Comparison of ENCODE assay signal across 7 cellular contexts in the genomic region with DNA sequence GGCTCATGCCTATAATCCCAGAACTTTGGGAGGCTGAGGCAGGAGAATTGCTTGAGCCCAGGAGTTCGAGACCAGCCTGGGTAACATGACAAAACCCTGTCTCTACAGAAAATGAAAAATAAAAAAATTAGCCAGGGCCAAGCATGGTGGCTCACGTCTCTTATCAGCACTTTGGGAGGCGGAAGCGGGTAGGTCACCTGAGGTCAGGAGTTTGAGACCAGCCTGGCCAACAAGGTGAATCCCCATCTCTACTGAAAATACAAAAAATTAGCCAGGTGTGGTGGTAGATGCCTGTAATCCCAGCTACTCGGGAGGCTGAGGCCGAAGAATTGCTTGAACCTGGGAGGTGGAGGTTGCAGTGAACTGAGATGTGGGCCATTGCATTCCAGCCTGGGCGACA.
DNase-seq lines count a peak whose midpoint lies in the region; ATAC-seq, FAIRE-seq and TF ChIP-seq lines count a peak whose summit lies in the region.
"Not testable (repeated sequence)": the region's sequence is repeated elsewhere in the genome, so short reads cannot be mapped to it uniquely, and the experiment has no call there.

No MANE protein-coding gene starts in this region.

- H3K4ac ChIP-seq in H1 (replicated peaks; ENCODE audit: insufficient read length, low read depth, low read length) = not testable (repeated sequence)

- not testable (repeated sequence) for H3K23ac ChIP-seq in H1 (ENCODE audit: insufficient read length)

- H3K27me3 ChIP-seq in CD4-positive, alpha-beta memory T cell (ENCODE audit: insufficient read depth, low read length); H1 (replicated peaks in 1 of 4; ENCODE audit: control insufficient read depth in 3 of 4, extremely low read depth in 1 of 4, insufficient read depth in 3 of 4, low read length in 3 of 4): not testable (repeated sequence)

- H2AFZ ChIP-seq in H1 (ENCODE audit: low read length) = not testable (repeated sequence)

- not testable (repeated sequence) for H2BK12ac ChIP-seq in H1 (ENCODE audit: low read depth, low read length)

- not testable (repeated sequence) for H3K18ac ChIP-seq in H1 (ENCODE audit: extremely low read depth, low read length)

- H3K79me1 ChIP-seq in H1 (ENCODE audit: low read depth, low read length) = not testable (repeated sequence)

- H2BK15ac ChIP-seq in H1 (ENCODE audit: low read length) = peak overlapping the region; percentile 61; the same call in 1 of the 2 replicates

- not testable (repeated sequence) for DNase-seq in CD4-positive, alpha-beta memory T cell; T-cell; activated CD4-positive, alpha-beta T cell treated with anti-CD3 and anti-CD28 coated beads, Interleukin-2, amount 10 ng/mL, durations not matched to agents 7 days and 5 days; activated T-cell treated with anti-CD3 and anti-CD28 coated beads, Interleukin-2, amount 50 U/mL, for 24 hours; H1 (ENCODE audit: low read depth in 1 of 2, low spot score in 2 of 2); stimulated activated effector memory CD8-positive, alpha-beta T cell treated with anti-CD3 and anti-CD28 coated beads, Interleukin-12 subunit alpha, Interleukin-12 subunit beta, amount 100 ng/mL, for 72 hours (ENCODE audit: low spot score in 2 of 2)

- peak overlapping the region in 6 of 7 donors; percentile 17 to 93 (median 76) for H3K27ac Mint-ChIP-seq in CD4-positive, alpha-beta memory T cell
- H3K27ac Mint-ChIP-seq in T-cell = peak overlapping the region; percentile 77 to 84
- peak overlapping the region; percentile 79 for H3K27ac Mint-ChIP-seq in activated CD4-positive, alpha-beta T cell treated with anti-CD3 and anti-CD28 coated beads, Interleukin-2, amount 10 ng/mL, durations not matched to agents 7 days and 5 days
- peak overlapping the region; percentile 71 for H3K27ac Mint-ChIP-seq in activated T-cell treated with anti-CD3 and anti-CD28 coated beads, Interleukin-2, amount 50 U/mL, for 24 hours
- peak overlapping the region; percentile 72 for H3K27ac Mint-ChIP-seq in activated naive CD8-positive, alpha-beta T cell
- H3K27ac Mint-ChIP-seq in stimulated activated effector memory CD8-positive, alpha-beta T cell treated with anti-CD3 and anti-CD28 coated beads, Interleukin-12 subunit alpha, Interleukin-12 subunit beta, amount 100 ng/mL, for 72 hours = peak overlapping the region; percentile 69

- peaks cover 37% of the 10 kb centered on the region for H3K36me3 ChIP-seq in CD4-positive, alpha-beta memory T cell (ENCODE audit: insufficient read depth, low read length)
- H3K36me3 ChIP-seq in H1 (ENCODE audit: control insufficient read depth in 2 of 4, insufficient read depth in 4 of 4, low read length in 3 of 4) = not testable (repeated sequence)

- not testable (repeated sequence) for H3K79me2 ChIP-seq in H1 (ENCODE audit: control insufficient read depth in 1 of 2, insufficient read depth in 2 of 2, low read length in 2 of 2)

- not testable (repeated sequence) for ATAC-seq in T-cell (replicated peaks in 1 of 4); stimulated activated effector memory CD8-positive, alpha-beta T cell treated with anti-CD3 and anti-CD28 coated beads, Interleukin-12 subunit alpha, Interleukin-12 subunit beta, amount 100 ng/mL, for 72 hours

- H3K27me3 Mint-ChIP-seq in CD4-positive, alpha-beta memory T cell; T-cell; activated CD4-positive, alpha-beta T cell treated with anti-CD3 and anti-CD28 coated beads, Interleukin-2, amount 10 ng/mL, durations not matched to agents 7 days and 5 days; activated T-cell treated with anti-CD3 and anti-CD28 coated beads, Interleukin-2, amount 50 U/mL, for 24 hours; activated naive CD8-positive, alpha-beta T cell: not testable (repeated sequence)

- peaks cover 25 to 77% (median 46%) of the 10 kb centered on the region in 4 donors for H3K4me1 Mint-ChIP-seq in CD4-positive, alpha-beta memory T cell
- peaks cover 57 to 64% (median 62%) of the 10 kb centered on the region in 3 donors for H3K4me1 Mint-ChIP-seq in T-cell
- H3K4me1 Mint-ChIP-seq in activated CD4-positive, alpha-beta T cell treated with anti-CD3 and anti-CD28 coated beads, Interleukin-2, amount 10 ng/mL, durations not matched to agents 7 days and 5 days = peaks cover 71% of the 10 kb centered on the region
- H3K4me1 Mint-ChIP-seq in activated T-cell treated with anti-CD3 and anti-CD28 coated beads, Interleukin-2, amount 50 U/mL, for 24 hours (ENCODE audit: low read depth) = peaks cover 52% of the 10 kb centered on the region
- peaks cover 56% of the 10 kb centered on the region for H3K4me1 Mint-ChIP-seq in activated naive CD8-positive, alpha-beta T cell (ENCODE audit: low read depth)
- H3K4me1 Mint-ChIP-seq in stimulated activated effector memory CD8-positive, alpha-beta T cell treated with anti-CD3 and anti-CD28 coated beads, Interleukin-12 subunit alpha, Interleukin-12 subunit beta, amount 100 ng/mL, for 72 hours = peaks cover 53% of the 10 kb centered on the region

- H2BK20ac ChIP-seq in H1 (ENCODE audit: low read length) = not testable (repeated sequence)

- WGBS in H1 (ENCODE audit: extremely low coverage in 1 of 2, insufficient coverage in 1 of 2, insufficient read length in 1 of 2, insufficient replicate concordance in 2 of 2, low coverage in 1 of 2, low lambda C conversion rate in 2 of 2, missing lambda C conversion rate in 1 of 2), 2 experiments = 94% methylated on average over 7 of the region's 7 CpGs; no CpG with 5 or more reads in 1 of the 2 experiments

- not testable (repeated sequence) for TF ChIP-seq RAD21 in H1 (IDR thresholded peaks at IDR 0.05 in 1 of 2, conservative IDR thresholded peaks at IDR 0.05 in 1 of 2; ENCODE audit: low read depth in 2 of 2, low read length in 2 of 2)

- H2BK5ac ChIP-seq in H1 (ENCODE audit: low read depth, low read length) = not testable (repeated sequence)

- H4K8ac ChIP-seq in H1 (ENCODE audit: extremely low read depth, insufficient read depth, low read length) = not testable (repeated sequence)

- CTCF ChIA-PET in CD4-positive, alpha-beta memory T cell (lab: Charles Lee; ENCODE audit: partially characterized antibody) = interaction anchor here (3.1 to 16.3 kb wide), 3 partner anchors 9 to 84 kb away, joined by 10 to 219 read pairs (median 44); no protein-coding TSS in a partner anchor
- CTCF ChIA-PET in T-cell (lab: Charles Lee) = interaction anchor here in 1 of 2 donors (0.6 to 1.5 kb wide), 2 partner anchors 14 to 221 kb away, joined by 3 to 4 read pairs; no protein-coding TSS in a partner anchor
- CTCF ChIA-PET in activated CD4-positive, alpha-beta T cell treated with anti-CD3 and anti-CD28 coated beads, Interleukin-2, amount 10 ng/mL, durations not matched to agents 7 days and 5 days (lab: Charles Lee) = interaction anchor here (1.1 to 1.7 kb wide), 2 partner anchors 23 to 86 kb away, joined by 3 to 8 read pairs; no protein-coding TSS in a partner anchor
- CTCF ChIA-PET in H1 (lab: Charles Lee; ENCODE audit: partially characterized antibody) = interaction anchor here (1.0 to 6.9 kb wide), 4 partner anchors 8 to 795 kb away, joined by 3 to 62 read pairs (median 22); no protein-coding TSS in a partner anchor

- H3K9me3 Mint-ChIP-seq in CD4-positive, alpha-beta memory T cell; T-cell; activated CD4-positive, alpha-beta T cell treated with anti-CD3 and anti-CD28 coated beads, Interleukin-2, amount 10 ng/mL, durations not matched to agents 7 days and 5 days; activated T-cell treated with anti-CD3 and anti-CD28 coated beads, Interleukin-2, amount 50 U/mL, for 24 hours; activated naive CD8-positive, alpha-beta T cell (ENCODE audit: low read depth); stimulated activated effector memory CD8-positive, alpha-beta T cell treated with anti-CD3 and anti-CD28 coated beads, Interleukin-12 subunit alpha, Interleukin-12 subunit beta, amount 100 ng/mL, for 72 hours: not testable (repeated sequence)

- peak overlapping the region in 2 of 8 donors; percentile 27 to 30 for H3K4me3 Mint-ChIP-seq in CD4-positive, alpha-beta memory T cell
- H3K4me3 Mint-ChIP-seq in T-cell; activated CD4-positive, alpha-beta T cell treated with anti-CD3 and anti-CD28 coated beads, Interleukin-2, amount 10 ng/mL, durations not matched to agents 7 days and 5 days; activated T-cell treated with anti-CD3 and anti-CD28 coated beads, Interleukin-2, amount 50 U/mL, for 24 hours; activated naive CD8-positive, alpha-beta T cell; stimulated activated effector memory CD8-positive, alpha-beta T cell treated with anti-CD3 and anti-CD28 coated beads, Interleukin-12 subunit alpha, Interleukin-12 subunit beta, amount 100 ng/mL, for 72 hours: not testable (repeated sequence)

- not testable (repeated sequence) for TF ChIP-seq CTCF in H1 (IDR thresholded peaks at IDR 0.05; ENCODE audit: control extremely low read depth in 1 of 3, insufficient read depth in 1 of 3, low read depth in 1 of 3, low read length in 3 of 3)

- not testable (repeated sequence) for FAIRE-seq in H1 (lab: Jason Lieb, UNC)

- H3K23me2 ChIP-seq in H1 (ENCODE audit: low read depth, low read length) = not testable (repeated sequence)

- H3K56ac ChIP-seq in H1 (replicated peaks; ENCODE audit: insufficient read length, low read depth, low read length) = not testable (repeated sequence)

- H3K4me3 ChIP-seq in CD4-positive, alpha-beta memory T cell (ENCODE audit: low read length in 2 of 2); H1 (ENCODE audit: extremely low read depth in 1 of 4, insufficient read depth in 2 of 4, low read depth in 3 of 4, low read length in 4 of 4): not testable (repeated sequence)

- H3K14ac ChIP-seq in H1 (ENCODE audit: insufficient read length) = not testable (repeated sequence)

- intact Hi-C loops in CD4-positive, alpha-beta memory T cell (cut with micrococcal nuclease) = not testable (repeated sequence)

- not testable (repeated sequence) for H3K9ac ChIP-seq in H1 (replicated peaks in 1 of 4; ENCODE audit: extremely low read depth in 1 of 4, low read depth in 3 of 4, low read length in 3 of 4)

- not testable (repeated sequence) for H3K9me3 ChIP-seq in CD4-positive, alpha-beta memory T cell (ENCODE audit: control insufficient read depth in 1 of 2, low read length in 2 of 2); H1 (ENCODE audit: insufficient read depth in 2 of 2, low read depth in 1 of 2, low read length in 1 of 2)

- not testable (repeated sequence) for H2AK5ac ChIP-seq in H1 (ENCODE audit: low read depth, low read length)

- not testable (repeated sequence) for TF ChIP-seq EP300 in H1 (IDR thresholded peaks at IDR 0.05; ENCODE audit: borderline replicate concordance in 1 of 2, low read depth in 2 of 2, low read length in 2 of 2)

- H3K4me2 ChIP-seq in H1 (ENCODE audit: insufficient read depth in 1 of 2, low read depth in 2 of 2, low read length in 2 of 2) = not testable (repeated sequence)

- peak overlapping the region; percentile 33 for H2BK120ac ChIP-seq in H1 (replicated peaks; ENCODE audit: low read depth, low read length)

- POLR2A ChIA-PET in CD4-positive, alpha-beta memory T cell (lab: Charles Lee; ENCODE audit: partially characterized antibody) = interaction anchor here (0.7 to 16.2 kb wide), 8 partner anchors 9 to 84 kb away, joined by 3 to 403 read pairs (median 96); a partner anchor contains a TSS
- POLR2A ChIA-PET in T-cell (lab: Charles Lee); H1 (lab: Charles Lee; ENCODE audit: partially characterized antibody): not testable (repeated sequence)
- POLR2A ChIA-PET in activated CD4-positive, alpha-beta T cell treated with anti-CD3 and anti-CD28 coated beads, Interleukin-2, amount 10 ng/mL, durations not matched to agents 7 days and 5 days (lab: Charles Lee) = interaction anchor here (0.6 kb wide), 1 partner anchor 83 kb away, joined by 9 read pairs; no protein-coding TSS in a partner anchor

- peaks cover 59% of the 10 kb centered on the region for H3K4me1 ChIP-seq in CD4-positive, alpha-beta memory T cell (ENCODE audit: insufficient read depth, low read length)
- H3K4me1 ChIP-seq in H1 (replicated peaks in 1 of 4; ENCODE audit: control insufficient read depth in 3 of 4, insufficient read depth in 4 of 4, low read length in 3 of 4) = peaks cover 4 to 36% (median 27%) of the 10 kb centered on the region in 4 experiments

- H3K27ac ChIP-seq in CD4-positive, alpha-beta memory T cell (ENCODE audit: low read depth, low read length); H1 (ENCODE audit: low read depth, low read length): not testable (repeated sequence)

- TF ChIP-seq POLR2A in H1 (IDR thresholded peaks at IDR 0.05; ENCODE audit: control extremely low read depth in 1 of 2, low read depth in 2 of 2, low read length in 2 of 2) = not testable (repeated sequence)

- peaks cover 38 to 50% of the 10 kb centered on the region in 2 donors for H3K36me3 Mint-ChIP-seq in CD4-positive, alpha-beta memory T cell
- peaks cover 35% of the 10 kb centered on the region for H3K36me3 Mint-ChIP-seq in T-cell
- H3K36me3 Mint-ChIP-seq in activated CD4-positive, alpha-beta T cell treated with anti-CD3 and anti-CD28 coated beads, Interleukin-2, amount 10 ng/mL, durations not matched to agents 7 days and 5 days (ENCODE audit: low read depth) = peaks cover 67% of the 10 kb centered on the region
- H3K36me3 Mint-ChIP-seq in activated T-cell treated with anti-CD3 and anti-CD28 coated beads, Interleukin-2, amount 50 U/mL, for 24 hours (ENCODE audit: low read depth) = peaks cover 83% of the 10 kb centered on the region
- H3K36me3 Mint-ChIP-seq in activated naive CD8-positive, alpha-beta T cell = not testable (repeated sequence)
- H3K36me3 Mint-ChIP-seq in stimulated activated effector memory CD8-positive, alpha-beta T cell treated with anti-CD3 and anti-CD28 coated beads, Interleukin-12 subunit alpha, Interleukin-12 subunit beta, amount 100 ng/mL, for 72 hours = peaks cover 100% of the 10 kb centered on the region

- H4K91ac ChIP-seq in H1 (replicated peaks; ENCODE audit: insufficient read length, low read length) = not testable (repeated sequence)

- not testable (repeated sequence) for H4K5ac ChIP-seq in H1 (ENCODE audit: insufficient read length, low read depth, low read length)

- H4K20me1 ChIP-seq in H1 (replicated peaks in 1 of 2; ENCODE audit: control insufficient read depth in 1 of 2, insufficient read depth in 2 of 2, low read length in 2 of 2) = not testable (repeated sequence)
